1 cellular context compared by ENCODE assay signal in genomic region chr6:44265003-44265842, GRCh38.
TF ChIP-seq lines count a peak whose summit lies in the region.

Gene NFKBIE (minus strand): TSS chr6:44265551. CDS start chr6:44265346, 205 bp downstream.

TF ChIP-seq in K562, 482 proteins besides CTCF, POLR2A, EP300 and RAD21 (continued from another document and continues in another):
- TF ChIP-seq POLR2AphosphoS5 (IDR thresholded peaks at IDR 0.05; ENCODE audit: control insufficient read depth, insufficient read depth, low read depth, low read length) (peak; percentile 63), ELF1 (tag; IDR thresholded peaks at IDR 0.05) (peak; percentile 95), ZBTB2 (IDR thresholded peaks at IDR 0.05) (0 out of 2 replicates have a peak, but pooled peaks have one; percentile 39), L3MBTL2 (IDR thresholded peaks at IDR 0.05) (peak; percentile 54; the same call in 1 of the 2 replicates), BCOR (IDR thresholded peaks at IDR 0.05) (peak; percentile 86; the same call in 1 of the 2 replicates), GTF2F1 (IDR thresholded peaks at IDR 0.05; ENCODE audit: low read depth, low read length) (no peak), KLF1 (tag; IDR thresholded peaks at IDR 0.05) (peak; percentile 19; the same call in 1 of the 2 replicates), MLX (CRISPR knock-in tag; conservative IDR thresholded peaks at IDR 0.05) (no peak), ZNF583 (CRISPR knock-in tag; IDR thresholded peaks at IDR 0.05) (no peak), TOE1 (IDR thresholded peaks at IDR 0.05; ENCODE audit: borderline replicate concordance) (0 out of 2 replicates have a peak, but pooled peaks have one; percentile 61), TOE1 (CRISPR knock-in tag; IDR thresholded peaks at IDR 0.05; ENCODE audit: borderline replicate concordance, low read depth) (no peak), TBP (optimal IDR thresholded peaks at IDR 0.05; ENCODE audit: low read depth, low read length) (peak; percentile 43), SIN3B (IDR thresholded peaks at IDR 0.05; ENCODE audit: low read depth) (peak; percentile 53), FOSL1 (tag; conservative IDR thresholded peaks at IDR 0.05) (peak; percentile 69), POLR2G (IDR thresholded peaks at IDR 0.05; ENCODE audit: low read depth, low read length) (peak; percentile 90), SPI1 (IDR thresholded peaks at IDR 0.05; ENCODE audit: borderline replicate concordance, low read depth, low read length) (no peak), MAZ (CRISPR knock-in tag; conservative IDR thresholded peaks at IDR 0.05 in 1 of 2, IDR thresholded peaks at IDR 0.05 in 1 of 2) (peak; percentile 69 to 75), CBX1 (IDR thresholded peaks at IDR 0.05; ENCODE audit: low read depth) (0 out of 2 replicates have a peak, but pooled peaks have one; percentile 35), AFF1 (IDR thresholded peaks at IDR 0.05; ENCODE audit: low read depth in 1 of 2, partially characterized antibody in 2 of 2) (no peak), NFXL1 (CRISPR knock-in tag; IDR thresholded peaks at IDR 0.05) (no peak), THAP7 (CRISPR knock-in tag; IDR thresholded peaks at IDR 0.05) (0 out of 2 replicates have a peak, but pooled peaks have one; percentile 27), KLF6 (CRISPR knock-in tag; IDR thresholded peaks at IDR 0.05; ENCODE audit: borderline replicate concordance) (no peak), SIX5 (IDR thresholded peaks at IDR 0.05; ENCODE audit: borderline replicate concordance in 1 of 2, insufficient read depth in 1 of 2, low read depth in 1 of 2, low read length in 2 of 2) (no peak), HEY1 (CRISPR knock-in tag; IDR thresholded peaks at IDR 0.05; ENCODE audit: borderline replicate concordance) (no peak), MTA2 (IDR thresholded peaks at IDR 0.05; ENCODE audit: low read depth) (peak; percentile 40; the same call in 1 of the 2 replicates), THRB (CRISPR knock-in tag; conservative IDR thresholded peaks at IDR 0.05) (0 out of 2 replicates have a peak, but pooled peaks have one; percentile 24), RHOXF2B (CRISPR knock-in tag; conservative IDR thresholded peaks at IDR 0.05) (no peak), ZBTB9 (CRISPR knock-in tag; IDR thresholded peaks at IDR 0.05) (peak; percentile 49; the same call in 1 of the 2 replicates), ZNF133 (CRISPR knock-in tag; IDR thresholded peaks at IDR 0.05) (no peak), HLTF (IDR thresholded peaks at IDR 0.05) (0 out of 2 replicates have a peak, but pooled peaks have one; percentile 22), BRCA1 (IDR thresholded peaks at IDR 0.05) (no peak), BRCA1 (CRISPR knock-in tag; IDR thresholded peaks at IDR 0.05) (no peak), MXI1 (IDR thresholded peaks at IDR 0.05; ENCODE audit: low read depth, low read length) (peak; percentile 87; the same call in 1 of the 2 replicates), ETV1 (tag; conservative IDR thresholded peaks at IDR 0.05; ENCODE audit: low read depth) (peak; percentile 48; the same call in 1 of the 2 replicates), NONO (IDR thresholded peaks at IDR 0.05; ENCODE audit: low read depth in 2 of 2, low read length in 1 of 2) (peak in 1 of 2 experiments; percentile 43; a peak in 2 of 4 replicates), SMAD2 (IDR thresholded peaks at IDR 0.05; ENCODE audit: low read depth, low read length) (no peak), PHF20 (IDR thresholded peaks at IDR 0.05; ENCODE audit: partially characterized antibody) (peak; percentile 44), ESRRA (IDR thresholded peaks at IDR 0.05; ENCODE audit: borderline replicate concordance, low read depth) (peak; percentile 26; the same call in 1 of the 2 replicates), EGR1 (conservative IDR thresholded peaks at IDR 0.05) (peak; percentile 73), FOXK2 (conservative IDR thresholded peaks at IDR 0.05 in 1 of 2, IDR thresholded peaks at IDR 0.05 in 1 of 2; ENCODE audit: low read depth in 2 of 2) (0 out of 4 replicates have a peak, but pooled peaks of 1 of the 2 experiments have one; percentile 55), ZNF436 (CRISPR knock-in tag; IDR thresholded peaks at IDR 0.05) (no peak), NKRF (IDR thresholded peaks at IDR 0.05; ENCODE audit: borderline replicate concordance) (peak; percentile 87), CREB3 (tag; conservative IDR thresholded peaks at IDR 0.05; ENCODE audit: low read depth) (no peak), MTA3 (IDR thresholded peaks at IDR 0.05; ENCODE audit: borderline replicate concordance) (peak; percentile 77; the same call in 1 of the 2 replicates), STAG1 (CRISPR knock-in tag; IDR thresholded peaks at IDR 0.05; ENCODE audit: borderline replicate concordance) (peak; percentile 57; the same call in 1 of the 2 replicates), ZBTB49 (CRISPR knock-in tag; IDR thresholded peaks at IDR 0.05; ENCODE audit: borderline replicate concordance) (0 out of 2 replicates have a peak, but pooled peaks have one; percentile 40), NEUROD1 (IDR thresholded peaks at IDR 0.05; ENCODE audit: borderline replicate concordance, low read depth, low read length, partially characterized antibody) (peak; percentile 46), KHSRP (IDR thresholded peaks at IDR 0.05) (no peak)
